In the genomic region with DNA sequence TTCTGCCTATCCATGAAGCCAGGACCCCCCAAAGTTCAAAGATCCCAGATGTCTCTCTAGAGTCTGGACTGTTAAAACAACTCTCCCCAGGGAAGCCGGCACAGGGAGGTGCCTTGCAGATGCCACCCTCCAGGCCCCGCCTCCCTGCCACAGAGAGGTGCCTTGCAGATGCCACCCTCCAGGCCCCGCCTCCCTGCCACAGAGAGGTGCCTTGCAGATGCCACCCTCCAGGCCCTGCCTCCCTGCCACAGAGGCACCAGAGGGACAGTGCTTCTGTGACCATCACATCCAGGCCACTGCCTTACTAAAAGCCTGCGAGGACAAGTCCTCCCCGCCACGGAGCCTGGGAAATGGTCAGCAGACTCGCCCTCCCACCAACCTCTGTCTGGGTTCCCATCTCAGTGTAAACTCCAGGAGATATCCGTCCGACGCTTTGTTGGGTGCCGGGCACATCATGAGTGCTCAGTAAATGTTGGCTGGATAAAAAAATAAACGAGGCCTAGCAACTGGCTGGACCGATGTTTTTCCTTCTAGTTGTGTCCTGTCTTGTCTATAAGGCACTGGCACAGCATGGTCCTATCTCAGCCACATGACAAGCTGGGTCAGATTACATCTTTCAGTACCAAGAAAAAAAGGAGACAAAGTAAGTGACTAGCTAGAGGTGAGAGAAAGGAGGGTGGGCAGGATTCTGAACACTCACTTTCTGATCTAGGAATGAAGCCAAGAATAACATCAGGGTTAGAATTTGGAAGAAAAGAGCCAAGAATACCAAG, we compare ENCODE assay signal across 14 cellular contexts.
DNase-seq lines count a peak whose midpoint lies in the region; ATAC-seq and TF ChIP-seq lines count a peak whose summit lies in the region.
"Had no signal": no experiment of that assay in that cellular context is flagged by ENCODE, and none has a peak within 500 bp of the region (broad histone marks: within the 10 kb centered on the region; RNA-seq: fewer than 3 reads in every experiment).

No MANE protein-coding gene starts in this region.

- H3K36me3 ChIP-seq in stomach (no peaks in the 10 kb centered on the region), H7 (replicated peaks; ENCODE audit: control insufficient read depth, insufficient read depth, low read length) (no peaks in the 10 kb centered on the region)
- H3K36me3 ChIP-seq: BLaER1, suprapubic skin had no signal

- H3K27me3 ChIP-seq in stomach (no peaks in the 10 kb centered on the region), H7 (ENCODE audit: control insufficient read depth, insufficient read depth, low read length) (no peaks in the 10 kb centered on the region)
- H3K27me3 ChIP-seq: BLaER1, suprapubic skin had no signal

- peaks cover 0 to 13% (median 6%) of the 10 kb centered on the region in 4 donors for H3K4me1 ChIP-seq in stomach
- H3K4me1 ChIP-seq: BLaER1, suprapubic skin had no signal

- 51 to 74% (median 57%) methylated on average over 12 to 13 of the region's 13 CpGs for WGBS in stomach, 5 donors

- intact Hi-C loops in left ventricle myocardium superior (cut with micrococcal nuclease): no loop called here
- intact Hi-C loops in stomach (cut with DNase I; ENCODE audit: low total_unique reads): no loop called here

- H3K9me3 ChIP-seq in stomach: no peaks in the 10 kb centered on the region
- H3K9me3 ChIP-seq: BLaER1, suprapubic skin had no signal

- H3K27ac ChIP-seq in angular gyrus (ENCODE audit: low read depth, low read length) (peak overlapping the region; percentile 57), stomach (no peak overlapping the region)
- H3K27ac ChIP-seq: BLaER1, suprapubic skin had no signal

- TF ChIP-seq EP300 in stomach (IDR thresholded peaks at IDR 0.05): no peak

- ATAC-seq in left ventricle myocardium superior (peak; percentile 79), GM21717 (IDR thresholded peaks at IDR 0.05; ENCODE audit: unreplicated experiment) (no peak)
- ATAC-seq: T-helper 17 cell had no signal

- TF ChIP-seq CTCF in stomach (IDR thresholded peaks at IDR 0.05): no peak

- no peak for TF ChIP-seq POLR2A in stomach (IDR thresholded peaks at IDR 0.05)

- DNase-seq in EL: peak; percentile 11
- no peak for DNase-seq in left ventricle myocardium superior
- peak; percentile 63 for DNase-seq in renal cortical epithelial cell (ENCODE audit: low read depth)
- DNase-seq in RKO (ENCODE audit: low spot score): no peak
- DNase-seq in stomach: no peak
- no peak for DNase-seq in H7
- DNase-seq: immature natural killer cell, NCI-H187 treated with DMSO at 0.1 percent for 48 hours, OCI-M1, T-helper 17 cell had no signal

- H3K4me3 ChIP-seq in stomach (no peak overlapping the region), H7 (ENCODE audit: insufficient read depth, low read depth, low read length) (no peak overlapping the region)
- H3K4me3 ChIP-seq: BLaER1, suprapubic skin had no signal

Comparison
In these comparisons a context has a peak if more than half of its experiments do, and no peak if none do; other contexts are left out.
1. DNase-seq: peak in EL (single experiment) and renal cortical epithelial cell (single experiment); none in left ventricle myocardium superior (single experiment), RKO (single experiment), stomach (single experiment) and H7 (single experiment).